ENCODE assay signal across 10 cellular contexts in genomic region chr17:36008998-36009665, GRCh38. TPM values are rescaled to one million over a fixed set of nuclear protein-coding genes. Genes with fewer than 3 reads are reported as not detected.
DNase-seq lines count a peak whose midpoint lies in the region; ATAC-seq, FAIRE-seq and TF ChIP-seq lines count a peak whose summit lies in the region.
"Had no signal": no experiment of that assay in that cellular context is flagged by ENCODE, and none has a peak within 500 bp of the region (broad histone marks: within the 10 kb centered on the region; RNA-seq: fewer than 3 reads in every experiment).

No MANE protein-coding gene starts in this region.

- TF ChIP-seq RAD21 in HepG2 (CRISPR knock-in tag; IDR thresholded peaks at IDR 0.05), result peak; percentile 80

- H3K4me3 Mint-ChIP-seq in CD14-positive monocyte (no peak overlapping the region), GM23338 (no peak overlapping the region), WTC11 (no peak overlapping the region)
- H3K4me3 Mint-ChIP-seq in CD8-positive, alpha-beta memory T cell, result no peak overlapping the region
- H3K4me3 Mint-ChIP-seq: activated CD8-positive, alpha-beta memory T cell treated with anti-CD3 and anti-CD28 coated beads, Interleukin-2, amount 10 ng/mL, durations not matched to agents 7 days and 5 days had no signal

- TF ChIP-seq POLR2A in HepG2 (IDR thresholded peaks at IDR 0.05; ENCODE audit: insufficient read depth in 1 of 2, low read depth in 2 of 2, low read length in 2 of 2), result no peak

- H3K9ac ChIP-seq in HepG2 (ENCODE audit: insufficient read depth, low read depth, low read length), result no peak overlapping the region

- no peaks in the 10 kb centered on the region for H3K4me1 ChIP-seq in GM23338 (ENCODE audit: insufficient read depth)
- peaks cover 49% of the 10 kb centered on the region for H3K4me1 ChIP-seq in HepG2 (ENCODE audit: insufficient read depth, low read length)
- no peaks in the 10 kb centered on the region for H3K4me1 ChIP-seq in CD8-positive, alpha-beta memory T cell (ENCODE audit: insufficient read depth, low read length)

- intact Hi-C loops in CD14-positive monocyte (cut with micrococcal nuclease) (no loop called here), HepG2 (cut with micrococcal nuclease; ENCODE audit: unreplicated experiment) (loop anchor here (1.0 to 2.0 kb wide), 2 partner anchors 40 to 64 kb away; no protein-coding TSS in a partner anchor)

- no peak overlapping the region for H3K27ac ChIP-seq in GM23338 (ENCODE audit: low read depth)
- H3K27ac ChIP-seq in HepG2 (ENCODE audit: extremely low read length, insufficient read depth, low read length), result no peak overlapping the region
- no peak overlapping the region for H3K27ac ChIP-seq in CD8-positive, alpha-beta memory T cell (ENCODE audit: low read depth, low read length)

- POLR2A ChIA-PET in WTC11 (lab: Charles Lee), result no interaction called here
- POLR2A ChIA-PET in HepG2 (lab: Yijun Ruan, JAX), result interaction anchor here (0.9 to 3.4 kb wide), 8 partner anchors 8 to 40 kb away, joined by 3 to 50 read pairs (median 6); partner anchors contain the start of genes CCL15 and CCL16
- POLR2A ChIA-PET in CD8-positive, alpha-beta memory T cell (lab: Charles Lee), result no interaction called here

- no peaks in the 10 kb centered on the region for H3K36me3 ChIP-seq in GM23338 (ENCODE audit: insufficient read depth)
- H3K36me3 ChIP-seq in HepG2 (replicated peaks in 1 of 2; ENCODE audit: control insufficient read depth in 1 of 2, insufficient read depth in 2 of 2, low read length in 2 of 2), result no peaks in the 10 kb centered on the region
- H3K36me3 ChIP-seq in CD8-positive, alpha-beta memory T cell (ENCODE audit: insufficient read depth, low read length), result no peaks in the 10 kb centered on the region

- H2AFZ ChIP-seq in GM23338 (no peak overlapping the region), HepG2 (ENCODE audit: low read length) (no peak overlapping the region)

- H3K27me3 ChIP-seq in GM23338 (ENCODE audit: insufficient read depth), result no peaks in the 10 kb centered on the region
- no peaks in the 10 kb centered on the region for H3K27me3 ChIP-seq in HepG2 (ENCODE audit: control insufficient read depth in 1 of 2, insufficient read depth in 2 of 2, low read length in 2 of 2)
- no peaks in the 10 kb centered on the region for H3K27me3 ChIP-seq in CD8-positive, alpha-beta memory T cell (ENCODE audit: insufficient read depth, low read length, poor library complexity, severe bottlenecking)

- ATAC-seq in GM23338 (peak; percentile 40; the same call in 2 of the 3 replicates), WTC11 (peak; percentile 55), HepG2 (peak; percentile 91), GM18909 (IDR thresholded peaks at IDR 0.05; ENCODE audit: poor library complexity, unreplicated experiment) (no peak)
- ATAC-seq: activated CD8-positive, alpha-beta memory T cell treated with anti-CD3 and anti-CD28 coated beads, Interleukin-2, amount 10 ng/mL, durations not matched to agents 7 days and 5 days had no signal

- 42% methylated on average over 14 of the region's 14 CpGs for WGBS in HepG2 (ENCODE audit: low lambda C conversion rate)

- no peak overlapping the region for H3K4me2 ChIP-seq in GM23338
- peak overlapping the region; percentile 50; the same call in 1 of the 2 replicates for H3K4me2 ChIP-seq in HepG2 (ENCODE audit: low read depth, low read length)

- no peak for TF ChIP-seq EP300 in HepG2 (IDR thresholded peaks at IDR 0.05; ENCODE audit: low read depth in 2 of 2, low read length in 2 of 2)
- no peak for TF ChIP-seq EP300 in HepG2 (CRISPR knock-in tag; IDR thresholded peaks at IDR 0.05; ENCODE audit: borderline replicate concordance)

- H3F3A ChIP-seq in GM23338 (replicated peaks; ENCODE audit: low read depth), result no peaks in the 10 kb centered on the region

- H3K36me3 Mint-ChIP-seq in CD14-positive monocyte (peaks cover 8 to 18% of the 10 kb centered on the region in 2 donors), GM23338 (ENCODE audit: low read depth) (peaks cover 10% of the 10 kb centered on the region; the same call in 2 of the 3 replicates), WTC11 (peaks cover 28% of the 10 kb centered on the region)
- no peaks in the 10 kb centered on the region for H3K36me3 Mint-ChIP-seq in CD8-positive, alpha-beta memory T cell
- H3K36me3 Mint-ChIP-seq: activated CD8-positive, alpha-beta memory T cell treated with anti-CD3 and anti-CD28 coated beads, Interleukin-2, amount 10 ng/mL, durations not matched to agents 7 days and 5 days had no signal

- H3K9me3 Mint-ChIP-seq in CD14-positive monocyte (peaks cover 14 to 45% (median 24%) of the 10 kb centered on the region in 7 donors), GM23338 (peaks cover 67% of the 10 kb centered on the region), WTC11 (peaks cover 61% of the 10 kb centered on the region)
- no peaks in the 10 kb centered on the region for H3K9me3 Mint-ChIP-seq in CD8-positive, alpha-beta memory T cell

- H3K9me3 ChIP-seq in HepG2 (ENCODE audit: low read length), result peaks cover 4% of the 10 kb centered on the region; the same call in 1 of the 2 replicates
- no peaks in the 10 kb centered on the region for H3K9me3 ChIP-seq in CD8-positive, alpha-beta memory T cell (ENCODE audit: low read length)

- no peak for DNase-seq in CD14-positive monocyte (ENCODE audit: low spot score)
- peak; percentile 54 for DNase-seq in GM23338 (ENCODE audit: low spot score)
- peak; percentile 39 for DNase-seq in WTC11 (ENCODE audit: low spot score)
- DNase-seq in HepG2 (ENCODE audit: low spot score), result peak; percentile 48
- no peak for DNase-seq in amniotic stem cell (lab: John Stamatoyannopoulos, UW)
- no peak for DNase-seq in amygdala (lab: John Stamatoyannopoulos, UW)
- DNase-seq in CD8-positive, alpha-beta memory T cell, result no peak
- DNase-seq: activated CD8-positive, alpha-beta memory T cell treated with anti-CD3 and anti-CD28 coated beads, Interleukin-2, amount 10 ng/mL, durations not matched to agents 7 days and 5 days had no signal

- no peaks in the 10 kb centered on the region for H3K9me2 ChIP-seq in GM23338 (ENCODE audit: insufficient read depth)

- peaks cover 9% of the 10 kb centered on the region for H3K4me1 Mint-ChIP-seq in CD14-positive monocyte
- no peaks in the 10 kb centered on the region for H3K4me1 Mint-ChIP-seq in GM23338
- no peaks in the 10 kb centered on the region for H3K4me1 Mint-ChIP-seq in WTC11
- peaks cover 10 to 19% (median 17%) of the 10 kb centered on the region in 3 donors for H3K4me1 Mint-ChIP-seq in CD8-positive, alpha-beta memory T cell

- no TSS peak for BruUV-seq in HepG2 (replicated peaks; lab: Mats Ljungman, UMichigan)

- FAIRE-seq in HepG2 (lab: Jason Lieb, UNC), result no peak

- TF ChIP-seq CTCF in CD14-positive monocyte (IDR thresholded peaks at IDR 0.05) (peak; percentile 13), GM23338 (conservative IDR thresholded peaks at IDR 0.05; ENCODE audit: low read depth in 2 of 2) (peak; percentile 48 to 78), WTC11 (IDR thresholded peaks at IDR 0.05) (peak; percentile 56), HepG2 (CRISPR knock-in tag; IDR thresholded peaks at IDR 0.05) (peak; percentile 71)

- H3K27me3 Mint-ChIP-seq in CD14-positive monocyte (ENCODE audit: low read depth in 3 of 3), result no peaks in the 10 kb centered on the region
- H3K27me3 Mint-ChIP-seq in GM23338 (ENCODE audit: insufficient read depth, low read depth, poor library complexity), result no peaks in the 10 kb centered on the region
- no peaks in the 10 kb centered on the region for H3K27me3 Mint-ChIP-seq in WTC11 (ENCODE audit: low read depth)
- H3K27me3 Mint-ChIP-seq in CD8-positive, alpha-beta memory T cell, result no peaks in the 10 kb centered on the region
- H3K27me3 Mint-ChIP-seq: activated CD8-positive, alpha-beta memory T cell treated with anti-CD3 and anti-CD28 coated beads, Interleukin-2, amount 10 ng/mL, durations not matched to agents 7 days and 5 days had no signal

- in situ Hi-C loops in HepG2 (cut with HindIII; ENCODE audit: extremely low pct_ligation_motif_present, low pct_unique_long_range_greater_than_20kb), result loop anchor here (5.0 to 10.0 kb wide), 2 partner anchors 37 to 56 kb away; partner anchors contain the start of gene CCL18

- H3K27ac Mint-ChIP-seq in CD14-positive monocyte (no peak overlapping the region), GM23338 (no peak overlapping the region), WTC11 (no peak overlapping the region)
- no peak overlapping the region for H3K27ac Mint-ChIP-seq in CD8-positive, alpha-beta memory T cell
- H3K27ac Mint-ChIP-seq: activated CD8-positive, alpha-beta memory T cell treated with anti-CD3 and anti-CD28 coated beads, Interleukin-2, amount 10 ng/mL, durations not matched to agents 7 days and 5 days had no signal

- no peak overlapping the region for H3K4me3 ChIP-seq in GM23338
- no peak overlapping the region for H3K4me3 ChIP-seq in HepG2 (replicated peaks in 1 of 3; ENCODE audit: insufficient read depth in 1 of 3, low read depth in 2 of 3, low read length in 3 of 3)
- no peak overlapping the region for H3K4me3 ChIP-seq in CD8-positive, alpha-beta memory T cell (ENCODE audit: low read length)

- no peaks in the 10 kb centered on the region for H3K79me2 ChIP-seq in GM23338 (replicated peaks; ENCODE audit: insufficient read depth)
- no peaks in the 10 kb centered on the region for H3K79me2 ChIP-seq in HepG2 (ENCODE audit: insufficient read depth, low read length)

- no peaks in the 10 kb centered on the region for H4K20me1 ChIP-seq in GM23338 (replicated peaks; ENCODE audit: insufficient read depth)
- H4K20me1 ChIP-seq in HepG2 (ENCODE audit: insufficient read depth, low read length), result no peaks in the 10 kb centered on the region

- CTCF ChIA-PET in WTC11 (lab: Charles Lee) (interaction anchor here (0.6 to 2.0 kb wide), 16 partner anchors 9 to 1096 kb away, joined by 3 to 11 read pairs (median 4); partner anchors contain the start of gene CCL16), HepG2 (lab: Yijun Ruan, JAX; ENCODE audit: low intra/inter-chr PET ratio, low total read pairs) (interaction anchor here (2.4 to 3.3 kb wide), 3 partner anchors 27 to 40 kb away, joined by 7 to 34 read pairs (median 18); partner anchors contain the start of gene CCL16)
- CTCF ChIA-PET in CD8-positive, alpha-beta memory T cell (lab: Charles Lee), result no interaction called here

RNA-seq across cellular contexts. Expression of gene CCL15, which starts 7.8 kb away (rescaled TPM):
- polyA plus RNA-seq in CD14-positive monocyte, result not detected
- total RNA-seq in GM23338 (2014; rRNA removed; shearing (Covaris generic)), result not detected in 2 replicates
- polyA plus RNA-seq in GM23338 (2016; fragmentation: Nextera tagmentation; extraction: Ambion mirVana), result not detected in 2 replicates
- total RNA-seq in WTC11 (2021), result not detected in 3 replicates
- total RNA-seq in HepG2 (2016; rRNA removed; fragmentation: Illumina TruSeq; extraction: Trizol), result 23.2 and 29.2 TPM in 2 replicates
- 7.6 and 9.4 TPM in 2 replicates for total RNA-seq in HepG2 (2016; cell fraction: cytosol; rRNA removed; fragmentation: Illumina TruSeq; extraction: Trizol; ENCODE audit: low read depth)
- total RNA-seq in HepG2 (2016; cell fraction: insoluble cytoplasmic fraction; rRNA removed; fragmentation: Illumina TruSeq; extraction: Trizol), result 24.0 and 25.7 TPM in 2 replicates
- total RNA-seq in HepG2 (2016; cell fraction: membrane; rRNA removed; fragmentation: Illumina TruSeq; extraction: Trizol), result 17.3 and 18.4 TPM in 2 replicates
- total RNA-seq in HepG2 (2016; cell fraction: nucleus; rRNA removed; fragmentation: Illumina TruSeq; extraction: Trizol), result 24.4 and 27.1 TPM in 2 replicates
- 37.4 and 45.9 TPM in 2 replicates for polyA plus RNA-seq in HepG2 (2011; rRNA removed)
- polyA plus RNA-seq in HepG2 (2011; cell fraction: cytosol; rRNA removed), result 32.9 and 35.1 TPM in 2 replicates
- polyA plus RNA-seq in HepG2 (2011; cell fraction: nucleus; rRNA removed), result 37.4 and 37.8 TPM in 2 replicates
- 29.0 and 46.2 TPM in 2 replicates for polyA plus RNA-seq in HepG2 (2012)
- 7.2 and 10.7 TPM in 2 replicates for polyA plus RNA-seq in HepG2 (2016; cell fraction: cytosol; fragmentation: Illumina TruSeq; extraction: Trizol; ENCODE audit: low read depth)
- polyA plus RNA-seq in HepG2 (2016; cell fraction: insoluble cytoplasmic fraction; fragmentation: Illumina TruSeq; extraction: Trizol; ENCODE audit: low read depth), result 25.9 and 27.3 TPM in 2 replicates
- 16.6 and 18.1 TPM in 2 replicates for polyA plus RNA-seq in HepG2 (2016; cell fraction: membrane; fragmentation: Illumina TruSeq; extraction: Trizol; ENCODE audit: low read depth)
- polyA plus RNA-seq in HepG2 (2016; cell fraction: nucleus; fragmentation: Illumina TruSeq; extraction: Trizol; ENCODE audit: insufficient read depth, low read depth), result 30.3 and 34.8 TPM in 2 replicates
- polyA minus RNA-seq in HepG2 (2011; rRNA and poly(A)+ RNA removed; ENCODE audit: low replicate concordance), result 24.4 TPM in 1 of 2 replicates, not detected in the other
- 8.7 and 9.6 TPM in 2 replicates for polyA minus RNA-seq in HepG2 (2011; cell fraction: cytosol; rRNA and poly(A)+ RNA removed)
- 36.2 and 45.1 TPM in 2 replicates for polyA minus RNA-seq in HepG2 (2011; cell fraction: nucleus; rRNA and poly(A)+ RNA removed)
- total RNA-seq in CD8-positive, alpha-beta memory T cell, result not detected
- polyA plus RNA-seq in CD8-positive, alpha-beta memory T cell, result not detected
- total RNA-seq: activated CD8-positive, alpha-beta memory T cell treated with anti-CD3 and anti-CD28 coated beads, Interleukin-2, amount 10 ng/mL, durations not matched to agents 7 days and 5 days; dermis microvascular lymphatic vessel endothelial cell had no signal

RNA-seq across cellular contexts. Expression of gene CCL23, which starts 8.6 kb away (rescaled TPM):
- under 1 TPM in 1 of 2 donors, not detected in 1; 0.89 TPM for polyA plus RNA-seq in CD14-positive monocyte
- not detected in 2 replicates for total RNA-seq in GM23338 (2014; rRNA removed; shearing (Covaris generic))
- not detected in 2 replicates for polyA plus RNA-seq in GM23338 (2016; fragmentation: Nextera tagmentation; extraction: Ambion mirVana)
- total RNA-seq in WTC11 (2021), result not detected in 3 replicates
- not detected in 2 replicates for total RNA-seq in HepG2 (2016; rRNA removed; fragmentation: Illumina TruSeq; extraction: Trizol)
- not detected in 2 replicates for total RNA-seq in HepG2 (2016; cell fraction: cytosol; rRNA removed; fragmentation: Illumina TruSeq; extraction: Trizol; ENCODE audit: low read depth)
- total RNA-seq in HepG2 (2016; cell fraction: insoluble cytoplasmic fraction; rRNA removed; fragmentation: Illumina TruSeq; extraction: Trizol), result not detected in 2 replicates
- total RNA-seq in HepG2 (2016; cell fraction: membrane; rRNA removed; fragmentation: Illumina TruSeq; extraction: Trizol), result not detected in 2 replicates
- total RNA-seq in HepG2 (2016; cell fraction: nucleus; rRNA removed; fragmentation: Illumina TruSeq; extraction: Trizol), result not detected in 2 replicates
- polyA plus RNA-seq in HepG2 (2011; rRNA removed), result not detected in 2 replicates
- not detected in 2 replicates for polyA plus RNA-seq in HepG2 (2011; cell fraction: cytosol; rRNA removed)
- polyA plus RNA-seq in HepG2 (2011; cell fraction: nucleus; rRNA removed), result not detected in 2 replicates
- polyA plus RNA-seq in HepG2 (2012), result 0.76 TPM in 1 of 2 replicates, not detected in the other
- polyA plus RNA-seq in HepG2 (2016; cell fraction: cytosol; fragmentation: Illumina TruSeq; extraction: Trizol; ENCODE audit: low read depth), result not detected in 2 replicates
- not detected in 2 replicates for polyA plus RNA-seq in HepG2 (2016; cell fraction: insoluble cytoplasmic fraction; fragmentation: Illumina TruSeq; extraction: Trizol; ENCODE audit: low read depth)
- polyA plus RNA-seq in HepG2 (2016; cell fraction: membrane; fragmentation: Illumina TruSeq; extraction: Trizol; ENCODE audit: low read depth), result not detected in 2 replicates
- polyA plus RNA-seq in HepG2 (2016; cell fraction: nucleus; fragmentation: Illumina TruSeq; extraction: Trizol; ENCODE audit: insufficient read depth, low read depth), result not detected in 2 replicates
- not detected in 2 replicates for polyA minus RNA-seq in HepG2 (2011; rRNA and poly(A)+ RNA removed; ENCODE audit: low replicate concordance)
- polyA minus RNA-seq in HepG2 (2011; cell fraction: cytosol; rRNA and poly(A)+ RNA removed), result not detected in 2 replicates
- polyA minus RNA-seq in HepG2 (2011; cell fraction: nucleus; rRNA and poly(A)+ RNA removed), result not detected in 2 replicates
- total RNA-seq in CD8-positive, alpha-beta memory T cell, result under 1 TPM in 1 of 2 experiments, not detected in 1; 0.37 TPM
- not detected for polyA plus RNA-seq in CD8-positive, alpha-beta memory T cell
- total RNA-seq: dermis microvascular lymphatic vessel endothelial cell had no signal

RNA-seq across cellular contexts. Expression of gene CCL14, which starts 22.6 kb away (rescaled TPM):
- not detected for polyA plus RNA-seq in CD14-positive monocyte
- total RNA-seq in GM23338 (2014; rRNA removed; shearing (Covaris generic)), result not detected in 2 replicates
- polyA plus RNA-seq in GM23338 (2016; fragmentation: Nextera tagmentation; extraction: Ambion mirVana), result not detected in 2 replicates
- not detected in 3 replicates for total RNA-seq in WTC11 (2021)
- total RNA-seq in HepG2 (2016; rRNA removed; fragmentation: Illumina TruSeq; extraction: Trizol), result 1.1 and 1.3 TPM in 2 replicates
- total RNA-seq in HepG2 (2016; cell fraction: cytosol; rRNA removed; fragmentation: Illumina TruSeq; extraction: Trizol; ENCODE audit: low read depth), result 0.18 and 0.61 TPM in 2 replicates
- total RNA-seq in HepG2 (2016; cell fraction: insoluble cytoplasmic fraction; rRNA removed; fragmentation: Illumina TruSeq; extraction: Trizol), result 0.06 and 1.2 TPM in 2 replicates
- 0.14 and 0.49 TPM in 2 replicates for total RNA-seq in HepG2 (2016; cell fraction: membrane; rRNA removed; fragmentation: Illumina TruSeq; extraction: Trizol)
- total RNA-seq in HepG2 (2016; cell fraction: nucleus; rRNA removed; fragmentation: Illumina TruSeq; extraction: Trizol), result 0.99 and 1.9 TPM in 2 replicates
- polyA plus RNA-seq in HepG2 (2011; rRNA removed), result 0.86 and 1.7 TPM in 2 replicates
- 0.12 and 0.14 TPM in 2 replicates for polyA plus RNA-seq in HepG2 (2011; cell fraction: cytosol; rRNA removed)
- polyA plus RNA-seq in HepG2 (2011; cell fraction: nucleus; rRNA removed), result 3.6 and 3.7 TPM in 2 replicates
- 0.76 and 1.3 TPM in 2 replicates for polyA plus RNA-seq in HepG2 (2012)
- polyA plus RNA-seq in HepG2 (2016; cell fraction: cytosol; fragmentation: Illumina TruSeq; extraction: Trizol; ENCODE audit: low read depth), result 0.41 and 0.44 TPM in 2 replicates
- 0.74 TPM in 1 of 2 replicates, not detected in the other for polyA plus RNA-seq in HepG2 (2016; cell fraction: insoluble cytoplasmic fraction; fragmentation: Illumina TruSeq; extraction: Trizol; ENCODE audit: low read depth)
- polyA plus RNA-seq in HepG2 (2016; cell fraction: membrane; fragmentation: Illumina TruSeq; extraction: Trizol; ENCODE audit: low read depth), result 0.05 TPM in 1 of 2 replicates, not detected in the other
- 1.6 and 4.2 TPM in 2 replicates for polyA plus RNA-seq in HepG2 (2016; cell fraction: nucleus; fragmentation: Illumina TruSeq; extraction: Trizol; ENCODE audit: insufficient read depth, low read depth)
- polyA minus RNA-seq in HepG2 (2011; rRNA and poly(A)+ RNA removed; ENCODE audit: low replicate concordance), result 2.0 TPM in 1 of 2 replicates, not detected in the other
- polyA minus RNA-seq in HepG2 (2011; cell fraction: cytosol; rRNA and poly(A)+ RNA removed), result not detected in 2 replicates
- 4.8 and 5.7 TPM in 2 replicates for polyA minus RNA-seq in HepG2 (2011; cell fraction: nucleus; rRNA and poly(A)+ RNA removed)
- not detected for total RNA-seq in CD8-positive, alpha-beta memory T cell
- polyA plus RNA-seq in CD8-positive, alpha-beta memory T cell, result not detected
- total RNA-seq: activated CD8-positive, alpha-beta memory T cell treated with anti-CD3 and anti-CD28 coated beads, Interleukin-2, amount 10 ng/mL, durations not matched to agents 7 days and 5 days had no signal

RNA-seq across cellular contexts. Expression of gene CCL16, which starts 27.8 kb away (rescaled TPM):
- polyA plus RNA-seq in CD14-positive monocyte, result not detected
- not detected in 2 replicates for total RNA-seq in GM23338 (2014; rRNA removed; shearing (Covaris generic))
- polyA plus RNA-seq in GM23338 (2016; fragmentation: Nextera tagmentation; extraction: Ambion mirVana), result not detected in 2 replicates
- not detected in 3 replicates for total RNA-seq in WTC11 (2021)
- total RNA-seq in HepG2 (2016; rRNA removed; fragmentation: Illumina TruSeq; extraction: Trizol), result 0.51 and 2.0 TPM in 2 replicates
- total RNA-seq in HepG2 (2016; cell fraction: cytosol; rRNA removed; fragmentation: Illumina TruSeq; extraction: Trizol; ENCODE audit: low read depth), result 0.62 and 0.91 TPM in 2 replicates
- 0.71 and 2.3 TPM in 2 replicates for total RNA-seq in HepG2 (2016; cell fraction: insoluble cytoplasmic fraction; rRNA removed; fragmentation: Illumina TruSeq; extraction: Trizol)
- 0.55 and 0.83 TPM in 2 replicates for total RNA-seq in HepG2 (2016; cell fraction: membrane; rRNA removed; fragmentation: Illumina TruSeq; extraction: Trizol)
- total RNA-seq in HepG2 (2016; cell fraction: nucleus; rRNA removed; fragmentation: Illumina TruSeq; extraction: Trizol), result 1.7 and 2.2 TPM in 2 replicates
- polyA plus RNA-seq in HepG2 (2011; rRNA removed), result 14.7 and 17.7 TPM in 2 replicates
- 17.4 and 19.0 TPM in 2 replicates for polyA plus RNA-seq in HepG2 (2011; cell fraction: cytosol; rRNA removed)
- polyA plus RNA-seq in HepG2 (2011; cell fraction: nucleus; rRNA removed), result 6.6 and 8.9 TPM in 2 replicates
- 7.1 and 20.8 TPM in 2 replicates for polyA plus RNA-seq in HepG2 (2012)
- 0.47 and 0.55 TPM in 2 replicates for polyA plus RNA-seq in HepG2 (2016; cell fraction: cytosol; fragmentation: Illumina TruSeq; extraction: Trizol; ENCODE audit: low read depth)
- polyA plus RNA-seq in HepG2 (2016; cell fraction: insoluble cytoplasmic fraction; fragmentation: Illumina TruSeq; extraction: Trizol; ENCODE audit: low read depth), result 0.69 and 1.0 TPM in 2 replicates
- polyA plus RNA-seq in HepG2 (2016; cell fraction: membrane; fragmentation: Illumina TruSeq; extraction: Trizol; ENCODE audit: low read depth), result 0.35 and 0.84 TPM in 2 replicates
- 2.5 and 2.7 TPM in 2 replicates for polyA plus RNA-seq in HepG2 (2016; cell fraction: nucleus; fragmentation: Illumina TruSeq; extraction: Trizol; ENCODE audit: insufficient read depth, low read depth)
- 11.6 TPM in 1 of 2 replicates, not detected in the other for polyA minus RNA-seq in HepG2 (2011; rRNA and poly(A)+ RNA removed; ENCODE audit: low replicate concordance)
- 6.2 and 9.4 TPM in 2 replicates for polyA minus RNA-seq in HepG2 (2011; cell fraction: cytosol; rRNA and poly(A)+ RNA removed)
- 7.7 and 11.8 TPM in 2 replicates for polyA minus RNA-seq in HepG2 (2011; cell fraction: nucleus; rRNA and poly(A)+ RNA removed)
- total RNA-seq in CD8-positive, alpha-beta memory T cell, result not detected
- not detected for polyA plus RNA-seq in CD8-positive, alpha-beta memory T cell
- total RNA-seq: activated CD8-positive, alpha-beta memory T cell treated with anti-CD3 and anti-CD28 coated beads, Interleukin-2, amount 10 ng/mL, durations not matched to agents 7 days and 5 days had no signal

RNA-seq across cellular contexts. Expression of gene CCL18, which starts 54.9 kb away (rescaled TPM):
- polyA plus RNA-seq in CD14-positive monocyte (not detected), GM23338 (2016; fragmentation: Nextera tagmentation; extraction: Ambion mirVana) (not detected in 2 replicates), HepG2 (2011; rRNA removed) (not detected in 2 replicates)
- not detected in 2 replicates for total RNA-seq in GM23338 (2014; rRNA removed; shearing (Covaris generic))
- total RNA-seq in WTC11 (2021) (not detected in 3 replicates), HepG2 (2016; rRNA removed; fragmentation: Illumina TruSeq; extraction: Trizol) (not detected in 2 replicates)
- total RNA-seq in HepG2 (2016; cell fraction: cytosol; rRNA removed; fragmentation: Illumina TruSeq; extraction: Trizol; ENCODE audit: low read depth), result not detected in 2 replicates
- total RNA-seq in HepG2 (2016; cell fraction: insoluble cytoplasmic fraction; rRNA removed; fragmentation: Illumina TruSeq; extraction: Trizol), result not detected in 2 replicates
- not detected in 2 replicates for total RNA-seq in HepG2 (2016; cell fraction: membrane; rRNA removed; fragmentation: Illumina TruSeq; extraction: Trizol)
- total RNA-seq in HepG2 (2016; cell fraction: nucleus; rRNA removed; fragmentation: Illumina TruSeq; extraction: Trizol), result not detected in 2 replicates
- polyA plus RNA-seq in HepG2 (2011; cell fraction: cytosol; rRNA removed), result not detected in 2 replicates
- not detected in 2 replicates for polyA plus RNA-seq in HepG2 (2011; cell fraction: nucleus; rRNA removed)
- polyA plus RNA-seq in HepG2 (2012), result not detected in 2 replicates
- not detected in 2 replicates for polyA plus RNA-seq in HepG2 (2016; cell fraction: cytosol; fragmentation: Illumina TruSeq; extraction: Trizol; ENCODE audit: low read depth)
- polyA plus RNA-seq in HepG2 (2016; cell fraction: insoluble cytoplasmic fraction; fragmentation: Illumina TruSeq; extraction: Trizol; ENCODE audit: low read depth), result not detected in 2 replicates
- not detected in 2 replicates for polyA plus RNA-seq in HepG2 (2016; cell fraction: membrane; fragmentation: Illumina TruSeq; extraction: Trizol; ENCODE audit: low read depth)
- not detected in 2 replicates for polyA plus RNA-seq in HepG2 (2016; cell fraction: nucleus; fragmentation: Illumina TruSeq; extraction: Trizol; ENCODE audit: insufficient read depth, low read depth)
- polyA minus RNA-seq in HepG2 (2011; rRNA and poly(A)+ RNA removed; ENCODE audit: low replicate concordance), result not detected in 2 replicates
- polyA minus RNA-seq in HepG2 (2011; cell fraction: cytosol; rRNA and poly(A)+ RNA removed), result not detected in 2 replicates
- not detected in 2 replicates for polyA minus RNA-seq in HepG2 (2011; cell fraction: nucleus; rRNA and poly(A)+ RNA removed)
- total RNA-seq in CD8-positive, alpha-beta memory T cell, result not detected
- not detected for polyA plus RNA-seq in CD8-positive, alpha-beta memory T cell
- total RNA-seq: activated CD8-positive, alpha-beta memory T cell treated with anti-CD3 and anti-CD28 coated beads, Interleukin-2, amount 10 ng/mL, durations not matched to agents 7 days and 5 days; dermis microvascular lymphatic vessel endothelial cell had no signal

Comparison
In these comparisons a context has a peak if more than half of its experiments do, and no peak if none do; other contexts are left out.
1. DNase-seq: peak in GM23338 (single experiment), WTC11 (single experiment) and HepG2 (single experiment); none in CD14-positive monocyte (single experiment), amniotic stem cell (single experiment), amygdala (0 of 56) and CD8-positive, alpha-beta memory T cell (0 of 5).
2. CTCF ChIP-seq: peak in every context shown above with its lines; median percentile 71 in HepG2; 63 in GM23338; 56 in WTC11; 13 in CD14-positive monocyte.